ENCODE assay signal across 18 cellular contexts in genomic region chr20:19864130-19864529, GRCh38.
"Had no signal": no experiment of that assay in that cellular context is flagged by ENCODE, and none has a peak within 500 bp of the region (broad histone marks: within the 10 kb centered on the region; RNA-seq: fewer than 3 reads in every experiment).

No MANE protein-coding gene starts in this region.

- H3K36me3 Mint-ChIP-seq: natural killer cell treated with Interleukin-12 subunit alpha and Interleukin-12 subunit beta and Interleukin-15 and Interleukin-18, amount 100 ng/mL, for 72 hours had no signal

- H3K4me1 ChIP-seq: breast epithelium, right atrium auricular region, tibial nerve, vagina had no signal

- H3K27me3 ChIP-seq: breast epithelium, right atrium auricular region, tibial nerve, vagina had no signal

- H3K4me3 ChIP-seq: breast epithelium, right atrium auricular region, tibial nerve, vagina had no signal

- H3K4me3 Mint-ChIP-seq: dendritic cell treated with granulocyte-macrophage colony-stimulating factor and Interleukin-4, amounts not matched to agents 40 ng/mL and 50 ng/mL, for 4 days; natural killer cell treated with Interleukin-12 subunit alpha and Interleukin-12 subunit beta and Interleukin-15 and Interleukin-18, amount 100 ng/mL, for 72 hours had no signal

- H3K36me3 ChIP-seq: breast epithelium, right atrium auricular region, vagina had no signal

- H3K27me3 Mint-ChIP-seq: dendritic cell treated with granulocyte-macrophage colony-stimulating factor and Interleukin-4, amounts not matched to agents 40 ng/mL and 50 ng/mL, for 4 days had no signal

- DNase-seq: activated naive CD4-positive, alpha-beta T cell treated with Interleukin-2 at 50 U/mL for 16 hours; activated T-cell treated with anti-CD3 and anti-CD28 coated beads for 4 hours; aorta; effector memory CD4-positive, alpha-beta T cell; left ventricle myocardium superior; mesendoderm; small intestine; stimulated activated CD4-positive, alpha-beta T cell treated with anti-CD3 and anti-CD28 coated beads, Interleukin-4, amount 100 ng/mL, for 4 hours; stimulated activated CD8-positive, alpha-beta memory T cell treated with anti-CD3 and anti-CD28 coated beads, Interleukin-4, amount 100 ng/mL, for 48 hours; stimulated activated naive CD4-positive, alpha-beta T cell treated with Interleukin-2 at 50 U/mL for 16 hours; substantia nigra; T1000 had no signal

- H3K27ac Mint-ChIP-seq: dendritic cell treated with granulocyte-macrophage colony-stimulating factor and Interleukin-4, amounts not matched to agents 40 ng/mL and 50 ng/mL, for 4 days; natural killer cell treated with Interleukin-12 subunit alpha and Interleukin-12 subunit beta and Interleukin-15 and Interleukin-18, amount 100 ng/mL, for 72 hours had no signal

- H3K9me3 ChIP-seq: breast epithelium, right atrium auricular region, tibial nerve, vagina had no signal

- H3K27ac ChIP-seq: right atrium auricular region, tibial nerve, vagina had no signal
